Comparison of ENCODE assay signal across 8 cellular contexts in the genomic region with DNA sequence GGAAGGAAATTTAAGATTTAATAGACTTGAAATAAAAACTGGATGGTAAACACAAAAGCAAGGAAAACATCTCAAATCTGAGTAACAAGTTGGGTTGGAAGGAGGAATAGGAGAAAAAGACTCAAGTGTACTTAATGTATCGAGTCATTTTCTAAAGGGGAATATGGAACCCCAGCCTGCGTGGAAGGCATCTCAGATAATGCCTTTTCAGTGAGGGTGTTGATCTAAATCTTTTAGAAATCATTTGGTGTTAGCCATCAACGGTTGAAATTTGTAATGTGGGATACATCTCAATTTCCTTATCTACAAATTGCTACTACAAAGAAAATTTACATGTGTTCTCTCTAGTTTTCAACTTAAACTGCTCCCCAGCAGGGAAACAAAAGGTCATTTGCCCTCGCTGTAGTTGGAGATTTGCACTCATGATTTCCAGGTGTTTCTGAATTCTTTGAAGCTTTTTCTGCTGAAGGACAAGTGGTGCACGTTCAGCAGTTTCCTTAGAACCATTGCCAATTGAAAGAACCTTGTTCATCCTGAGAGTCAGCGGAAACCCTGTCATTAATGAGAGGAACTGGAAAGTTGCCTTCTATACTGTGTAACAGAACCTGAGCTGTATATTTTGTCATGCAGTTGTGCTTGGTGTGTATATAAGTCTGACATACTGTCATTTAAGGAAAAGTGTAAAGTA. TPM values are rescaled to one million over a fixed set of nuclear protein-coding genes. Genes with fewer than 3 reads are reported as not detected.
DNase-seq lines count a peak whose midpoint lies in the region; ATAC-seq and TF ChIP-seq lines count a peak whose summit lies in the region.

No MANE protein-coding gene starts in this region.

- CTCF ChIA-PET in naive thymus-derived CD4-positive, alpha-beta T cell (lab: Charles Lee) = interaction anchor here (0.6 to 1.4 kb wide), 4 partner anchors 21 to 55 kb away, joined by 3 to 4 read pairs (median 3); no protein-coding TSS in a partner anchor

- peak in 1 of 3 donors; percentile 16 for DNase-seq in CD4-positive, CD25-positive, alpha-beta regulatory T cell
- DNase-seq in breast epithelium (ENCODE audit: low spot score in 2 of 2) = no peak
- no peak for DNase-seq in naive thymus-derived CD4-positive, alpha-beta T cell
- DNase-seq in CD14-positive monocyte (ENCODE audit: low spot score) = no peak
- no peak for DNase-seq in NCI-H69 (lab: John Stamatoyannopoulos, UW)

- H3K27me3 Mint-ChIP-seq in CD4-positive, CD25-positive, alpha-beta regulatory T cell = peaks cover 5% of the 10 kb centered on the region
- no peaks in the 10 kb centered on the region for H3K27me3 Mint-ChIP-seq in naive thymus-derived CD4-positive, alpha-beta T cell
- H3K27me3 Mint-ChIP-seq in CD14-positive monocyte (ENCODE audit: low read depth in 3 of 3) = peaks cover 0 to 3% (median 0%) of the 10 kb centered on the region in 3 donors

- peak overlapping the region; percentile 94 for H3K27ac ChIP-seq in CD4-positive, CD25-positive, alpha-beta regulatory T cell (ENCODE audit: insufficient read depth, low read length, poor library complexity, severe bottlenecking)
- peak overlapping the region; percentile 98 for H3K27ac ChIP-seq in KOPT-K1 (ENCODE audit: low read depth, low read length, poor library complexity, severe bottlenecking)
- H3K27ac ChIP-seq in breast epithelium = peak overlapping the region in 1 of 2 donors; percentile 7
- H3K27ac ChIP-seq in naive thymus-derived CD4-positive, alpha-beta T cell (ENCODE audit: low read depth, low read length) = peak overlapping the region; percentile 96

- peak overlapping the region; percentile 65 to 99 (median 99) for H3K4me3 Mint-ChIP-seq in CD4-positive, CD25-positive, alpha-beta regulatory T cell
- H3K4me3 Mint-ChIP-seq in naive thymus-derived CD4-positive, alpha-beta T cell = peak overlapping the region; percentile 51 to 99 (median 98)
- no peak overlapping the region for H3K4me3 Mint-ChIP-seq in CD14-positive monocyte

- peaks cover 35% of the 10 kb centered on the region for H3K36me3 Mint-ChIP-seq in CD4-positive, CD25-positive, alpha-beta regulatory T cell
- H3K36me3 Mint-ChIP-seq in naive thymus-derived CD4-positive, alpha-beta T cell = peaks cover 0 to 27% (median 23%) of the 10 kb centered on the region in 5 donors
- peaks cover 45 to 50% of the 10 kb centered on the region in 2 donors for H3K36me3 Mint-ChIP-seq in CD14-positive monocyte

- H3K4me1 Mint-ChIP-seq in CD4-positive, CD25-positive, alpha-beta regulatory T cell = peaks cover 8 to 51% (median 36%) of the 10 kb centered on the region in 4 donors
- H3K4me1 Mint-ChIP-seq in naive thymus-derived CD4-positive, alpha-beta T cell = peaks cover 25 to 44% (median 39%) of the 10 kb centered on the region in 7 donors
- H3K4me1 Mint-ChIP-seq in CD14-positive monocyte = peaks cover 15% of the 10 kb centered on the region

- POLR2A ChIA-PET in naive thymus-derived CD4-positive, alpha-beta T cell (lab: Charles Lee) = interaction anchor here (0.5 to 3.3 kb wide), 14 partner anchors 9 to 448 kb away, joined by 3 to 15 read pairs (median 4); partner anchors contain the start of genes EIF4B, MAP3K12, PRR13 and TARBP2

- ATAC-seq in CD4-positive, CD25-positive, alpha-beta regulatory T cell (ENCODE audit: low read depth in 2 of 2) = no peak
- no peak for ATAC-seq in naive thymus-derived CD4-positive, alpha-beta T cell
- no peak for ATAC-seq in HG02981 (IDR thresholded peaks at IDR 0.05; ENCODE audit: unreplicated experiment)
- no peak for ATAC-seq in GM21723 (IDR thresholded peaks at IDR 0.05; ENCODE audit: unreplicated experiment)

- TF ChIP-seq CTCF in breast epithelium (IDR thresholded peaks at IDR 0.05) (no peak), CD14-positive monocyte (IDR thresholded peaks at IDR 0.05) (no peak)

- peaks cover 25% of the 10 kb centered on the region for H3K4me1 ChIP-seq in CD4-positive, CD25-positive, alpha-beta regulatory T cell (ENCODE audit: control insufficient read depth, insufficient read depth, low read length, poor library complexity, severe bottlenecking)
- H3K4me1 ChIP-seq in breast epithelium = peaks cover 0 to 12% of the 10 kb centered on the region in 2 donors
- H3K4me1 ChIP-seq in naive thymus-derived CD4-positive, alpha-beta T cell (ENCODE audit: control insufficient read depth in 2 of 2, insufficient read depth in 2 of 2, low read length in 2 of 2) = peaks cover 20 to 26% of the 10 kb centered on the region in 2 donors

- TF ChIP-seq POLR2A in breast epithelium (IDR thresholded peaks at IDR 0.05) = no peak

- H3K27ac Mint-ChIP-seq in CD4-positive, CD25-positive, alpha-beta regulatory T cell = peak overlapping the region in 2 of 3 donors; percentile 12 to 98
- H3K27ac Mint-ChIP-seq in naive thymus-derived CD4-positive, alpha-beta T cell = peak overlapping the region; percentile 51 to 100 (median 85)
- no peak overlapping the region for H3K27ac Mint-ChIP-seq in CD14-positive monocyte

- no peaks in the 10 kb centered on the region for H3K27me3 ChIP-seq in CD4-positive, CD25-positive, alpha-beta regulatory T cell (ENCODE audit: control insufficient read depth, insufficient read depth, low read length)
- no peaks in the 10 kb centered on the region for H3K27me3 ChIP-seq in breast epithelium
- no peaks in the 10 kb centered on the region for H3K27me3 ChIP-seq in naive thymus-derived CD4-positive, alpha-beta T cell (ENCODE audit: control insufficient read depth in 2 of 2, insufficient read depth in 2 of 2, low read length in 2 of 2)

- H3K9me3 Mint-ChIP-seq in CD4-positive, CD25-positive, alpha-beta regulatory T cell = peaks cover 0 to 2% (median 0%) of the 10 kb centered on the region in 7 donors
- H3K9me3 Mint-ChIP-seq in naive thymus-derived CD4-positive, alpha-beta T cell = peaks cover 0 to 2% (median 0%) of the 10 kb centered on the region in 11 donors
- H3K9me3 Mint-ChIP-seq in CD14-positive monocyte = no peaks in the 10 kb centered on the region

- peak overlapping the region; percentile 99 for H3K4me3 ChIP-seq in CD4-positive, CD25-positive, alpha-beta regulatory T cell (ENCODE audit: low read depth, low read length)
- peak overlapping the region in 2 of 3 donors; percentile 78 to 93 for H3K4me3 ChIP-seq in breast epithelium
- peak overlapping the region; percentile 5 for H3K4me3 ChIP-seq in naive thymus-derived CD4-positive, alpha-beta T cell (ENCODE audit: low read length)

- peaks cover 58% of the 10 kb centered on the region for H3K36me3 ChIP-seq in CD4-positive, CD25-positive, alpha-beta regulatory T cell (ENCODE audit: control insufficient read depth, insufficient read depth, low read length)
- H3K36me3 ChIP-seq in KOPT-K1 (ENCODE audit: insufficient read depth, low read length) (peaks cover 59% of the 10 kb centered on the region), breast epithelium (no peaks in the 10 kb centered on the region)
- peaks cover 30 to 55% (median 43%) of the 10 kb centered on the region in 3 experiments for H3K36me3 ChIP-seq in naive thymus-derived CD4-positive, alpha-beta T cell (ENCODE audit: control insufficient read depth in 2 of 3, insufficient read depth in 3 of 3, low read length in 3 of 3)

- intact Hi-C loops in breast epithelium (cut with DNase I; ENCODE audit: low total_unique reads) (no loop called here), CD14-positive monocyte (cut with micrococcal nuclease) (loop anchor here (5.0 kb wide), 4 partner anchors 48 to 223 kb away; partner anchors contain the start of genes ATP5MC2 (in 1 of the 2), MYG1 (in 1 of the 2), PFDN5 (in 1 of the 2) and TARBP2 (in 1 of the 2))
- intact Hi-C loops in naive thymus-derived CD4-positive, alpha-beta T cell (cut with micrococcal nuclease) = loop anchor here (2.0 to 5.0 kb wide), 5 partner anchors 39 to 447 kb away; partner anchors contain the start of genes CALCOCO1 (in 1 of the 2), CSAD (in 1 of the 2), EIF4B (in 1 of the 2) and ITGB7 (in 1 of the 2)

- H3K9me3 ChIP-seq in CD4-positive, CD25-positive, alpha-beta regulatory T cell (ENCODE audit: control insufficient read depth in 2 of 2, low read length in 2 of 2) = no peaks in the 10 kb centered on the region
- H3K9me3 ChIP-seq in KOPT-K1 (ENCODE audit: insufficient read depth, low read length, poor library complexity, severe bottlenecking) = no peaks in the 10 kb centered on the region
- H3K9me3 ChIP-seq in breast epithelium = no peaks in the 10 kb centered on the region
- H3K9me3 ChIP-seq in naive thymus-derived CD4-positive, alpha-beta T cell (ENCODE audit: control insufficient read depth in 2 of 3, low read length in 3 of 3) = no peaks in the 10 kb centered on the region

RNA-seq across cellular contexts. Expression of gene PCBP2, which starts 2.2 kb away (rescaled TPM):
- total RNA-seq in CD4-positive, CD25-positive, alpha-beta regulatory T cell = 931 TPM
- polyA plus RNA-seq in CD4-positive, CD25-positive, alpha-beta regulatory T cell = 100 to 1,000 TPM; 113 to 150 (median 134) TPM
- 100 to 1,000 TPM; 512 to 722 (median 529) TPM for total RNA-seq in breast epithelium
- total RNA-seq in naive thymus-derived CD4-positive, alpha-beta T cell = 1,000 to 10,000 TPM in 2 of 5 experiments, 100 to 1,000 TPM in 3; 737 to 1,110 (median 928) TPM
- 100 to 1,000 TPM; 148 to 158 TPM for polyA plus RNA-seq in naive thymus-derived CD4-positive, alpha-beta T cell
- 10 to 100 TPM; 79.6 to 81.9 TPM for polyA plus RNA-seq in CD14-positive monocyte

RNA-seq across cellular contexts. Expression of gene PRR13, which starts 12.6 kb away (rescaled TPM):
- total RNA-seq in CD4-positive, CD25-positive, alpha-beta regulatory T cell = 187 TPM
- polyA plus RNA-seq in CD4-positive, CD25-positive, alpha-beta regulatory T cell = 100 to 1,000 TPM; 525 to 639 (median 574) TPM
- total RNA-seq in breast epithelium = 10 to 100 TPM; 57.1 to 65.1 (median 61.0) TPM
- 100 to 1,000 TPM; 147 to 215 (median 201) TPM for total RNA-seq in naive thymus-derived CD4-positive, alpha-beta T cell
- polyA plus RNA-seq in naive thymus-derived CD4-positive, alpha-beta T cell = 100 to 1,000 TPM; 493 to 529 TPM
- 100 to 1,000 TPM; 591 to 670 TPM for polyA plus RNA-seq in CD14-positive monocyte

RNA-seq across cellular contexts. Expression of gene AMHR2, which starts 30.4 kb away (rescaled TPM):
- total RNA-seq in CD4-positive, CD25-positive, alpha-beta regulatory T cell = not detected
- polyA plus RNA-seq in CD4-positive, CD25-positive, alpha-beta regulatory T cell = not detected
- under 1 TPM in 1 of 3 donors, not detected in 2; 0.15 TPM for total RNA-seq in breast epithelium
- total RNA-seq in naive thymus-derived CD4-positive, alpha-beta T cell = not detected
- polyA plus RNA-seq in naive thymus-derived CD4-positive, alpha-beta T cell = not detected
- not detected for polyA plus RNA-seq in CD14-positive monocyte

RNA-seq across cellular contexts. Expression of gene MAP3K12, which starts 45.2 kb away (rescaled TPM):
- total RNA-seq in CD4-positive, CD25-positive, alpha-beta regulatory T cell = 31.5 TPM
- 1 to 10 TPM; 3.8 to 4.6 (median 4.4) TPM for polyA plus RNA-seq in CD4-positive, CD25-positive, alpha-beta regulatory T cell
- total RNA-seq in breast epithelium = 10 to 100 TPM; 16.4 to 28.8 (median 24.6) TPM
- 10 to 100 TPM; 21.8 to 29.7 (median 23.0) TPM for total RNA-seq in naive thymus-derived CD4-positive, alpha-beta T cell
- 1 to 10 TPM; 4.9 to 6.6 TPM for polyA plus RNA-seq in naive thymus-derived CD4-positive, alpha-beta T cell
- 1 to 10 TPM; 1.7 to 2.0 TPM for polyA plus RNA-seq in CD14-positive monocyte

RNA-seq across cellular contexts. Expression of gene TARBP2, which starts 47.0 kb away (rescaled TPM):
- total RNA-seq in CD4-positive, CD25-positive, alpha-beta regulatory T cell = 25.1 TPM
- 10 to 100 TPM; 22.5 to 29.1 (median 25.6) TPM for polyA plus RNA-seq in CD4-positive, CD25-positive, alpha-beta regulatory T cell
- 10 to 100 TPM; 24.8 to 45.1 (median 37.0) TPM for total RNA-seq in breast epithelium
- 10 to 100 TPM; 25.1 to 45.2 (median 40.7) TPM for total RNA-seq in naive thymus-derived CD4-positive, alpha-beta T cell
- 10 to 100 TPM; 30.9 to 34.2 TPM for polyA plus RNA-seq in naive thymus-derived CD4-positive, alpha-beta T cell
- polyA plus RNA-seq in CD14-positive monocyte = 10 to 100 TPM; 16.6 to 24.4 TPM

Comparison
In these comparisons a context has a peak if more than half of its experiments do, and no peak if none do; other contexts are left out.
1. H3K4me3 ChIP-seq: peak in every context shown above with its lines; median percentile 99 in CD4-positive, CD25-positive, alpha-beta regulatory T cell; 86 in breast epithelium; 5 in naive thymus-derived CD4-positive, alpha-beta T cell.
2. H3K27ac Mint-ChIP-seq: peak in CD4-positive, CD25-positive, alpha-beta regulatory T cell (2 of 3) and naive thymus-derived CD4-positive, alpha-beta T cell (9 of 9); none in CD14-positive monocyte (0 of 7).
3. H3K4me3 Mint-ChIP-seq: peak in CD4-positive, CD25-positive, alpha-beta regulatory T cell (4 of 4) and naive thymus-derived CD4-positive, alpha-beta T cell (10 of 10); none in CD14-positive monocyte (0 of 2).